ENCODE assay signal across 17 cellular contexts in the genomic region with DNA sequence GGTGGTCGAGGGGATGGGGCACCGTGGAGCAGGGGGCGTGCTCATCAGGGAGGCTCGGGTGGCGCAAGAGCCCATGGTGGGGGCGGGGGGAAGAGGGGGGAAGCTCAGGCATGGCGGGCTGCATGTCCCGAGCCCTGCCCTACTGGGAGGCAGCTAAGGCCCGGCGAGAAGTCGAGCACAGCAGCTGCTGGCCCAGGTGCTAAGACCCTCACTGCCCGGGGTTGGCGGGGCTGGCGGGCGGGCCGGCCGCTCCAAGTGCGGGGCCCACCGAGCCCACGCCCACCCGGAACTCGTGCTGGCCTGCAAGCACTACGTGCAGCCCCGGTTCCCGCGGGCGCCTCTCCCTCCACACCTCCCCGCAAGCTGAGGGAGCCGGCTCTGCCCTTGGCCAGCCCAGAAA. TPM values are rescaled to one million over a fixed set of nuclear protein-coding genes. Genes with fewer than 3 reads are reported as not detected.
A peak's percentile ranks its signal among the peaks of the same experiment; 100 is the strongest.
DNase-seq lines count a peak whose midpoint lies in the region; ATAC-seq, FAIRE-seq and TF ChIP-seq lines count a peak whose summit lies in the region.
"Had no signal": no experiment of that assay in that cellular context is flagged by ENCODE, and none has a peak within 500 bp of the region (broad histone marks: within the 10 kb centered on the region; RNA-seq: fewer than 3 reads in every experiment).

No MANE protein-coding gene starts in this region.

- no peak for TF ChIP-seq EP300 in K562 (IDR thresholded peaks at IDR 0.05; ENCODE audit: low read length)

- intact Hi-C loops in K562 (cut with micrococcal nuclease): no loop called here

- in situ Hi-C loops in K562 (cut with MboI): loop anchor here (25.0 kb wide), 1 partner anchor 1361 kb away; no protein-coding TSS in a partner anchor

- CTCF ChIA-PET in K562 (lab: Yijun Ruan, JAX; ENCODE audit: low intra/inter-chr PET ratio): no interaction called here

- no peaks in the 10 kb centered on the region for H3K27me3 Mint-ChIP-seq in mesothelial cell of epicardium (ENCODE audit: low read depth)

- H3K4me3 ChIP-seq in BLaER1 (no peak overlapping the region), DND-41 (ENCODE audit: low read depth in 1 of 2, low read length in 2 of 2) (no peak overlapping the region), K562 (no peak overlapping the region)
- H3K4me3 ChIP-seq: GM23248 had no signal

- H3K9ac ChIP-seq in BLaER1 (no peak overlapping the region), DND-41 (ENCODE audit: low read depth, low read length) (no peak overlapping the region), K562 (ENCODE audit: insufficient read depth in 1 of 2, low read depth in 2 of 2, low read length in 2 of 2) (no peak overlapping the region)
- H3K9ac ChIP-seq: GM23248 had no signal

- H3K36me3 Mint-ChIP-seq in mesothelial cell of epicardium: no peaks in the 10 kb centered on the region
- H3K36me3 Mint-ChIP-seq: CD4-positive, alpha-beta memory T cell had no signal

- no peak for DNase-seq in DND-41
- no peak for DNase-seq in K562 (ENCODE audit: extremely low read depth in 1 of 4, low spot score in 3 of 4)
- DNase-seq in NCI-H187 (lab: John Stamatoyannopoulos, UW): no peak
- DNase-seq in mesothelial cell of epicardium (ENCODE audit: low spot score in 2 of 2, unreplicated experiment in 2 of 2): no peak
- DNase-seq in H4 (ENCODE audit: low spot score): no peak
- DNase-seq: C1 segment of cervical spinal cord; Calu3; CD4-positive, alpha-beta memory T cell; COR-L47; DMS53; DMS79 treated with DMSO at 0.1 percent for 48 hours; GM23248; H9 had no signal

- no peaks in the 10 kb centered on the region for H3K9me1 ChIP-seq in K562 (ENCODE audit: control insufficient read depth, insufficient read depth, low read length)

- TF ChIP-seq CTCF in DND-41 (IDR thresholded peaks at IDR 0.05; ENCODE audit: borderline replicate concordance, extremely low read depth, low read length, poor library complexity, severe bottlenecking): no peak
- no peak for TF ChIP-seq CTCF in K562 (IDR thresholded peaks at IDR 0.05 in 2 of 3, conservative IDR thresholded peaks at IDR 0.05 in 1 of 3; ENCODE audit: insufficient read depth in 2 of 3, low read depth in 1 of 3, low read length in 3 of 3)
- TF ChIP-seq CTCF in mesothelial cell of epicardium (IDR thresholded peaks at IDR 0.05; ENCODE audit: unreplicated experiment): no peak

- TF ChIP-seq RAD21 in K562 (CRISPR knock-in tag; conservative IDR thresholded peaks at IDR 0.05 in 1 of 2, IDR thresholded peaks at IDR 0.05 in 1 of 2): no peak

- H3K27ac Mint-ChIP-seq in mesothelial cell of epicardium: no peak overlapping the region
- H3K27ac Mint-ChIP-seq: CD4-positive, alpha-beta memory T cell; H9 had no signal

- H3K4me2 ChIP-seq in BLaER1 (peak overlapping the region; percentile 72), DND-41 (ENCODE audit: insufficient read depth, low read length) (no peak overlapping the region), K562 (ENCODE audit: insufficient read depth, low read length) (no peak overlapping the region)

- H3K4me1 ChIP-seq in BLaER1 (peaks cover 23% of the 10 kb centered on the region), DND-41 (ENCODE audit: insufficient read depth, low read length) (no peaks in the 10 kb centered on the region), K562 (replicated peaks in 1 of 2; ENCODE audit: control insufficient read depth in 2 of 2, insufficient read depth in 2 of 2, low read length in 2 of 2) (peaks cover 0 to 6% of the 10 kb centered on the region in 2 experiments; a peak in 2 of 5 replicates)

- POLR2A ChIA-PET in K562 (lab: Yijun Ruan, JAX): no interaction called here

- ATAC-seq in DND-41 (ENCODE audit: insufficient read depth, low read depth): 0 out of 3 replicates have a peak, but pooled peaks have one; percentile 9
- no peak for ATAC-seq in K562

- FAIRE-seq in K562 (lab: Jason Lieb, UNC): no peak
- FAIRE-seq: G401.6, GM12892, H1 had no signal

- H3K4me1 Mint-ChIP-seq in mesothelial cell of epicardium: no peaks in the 10 kb centered on the region
- H3K4me1 Mint-ChIP-seq: CD4-positive, alpha-beta memory T cell; H9 had no signal

- 58% methylated on average over 6 of the region's 29 CpGs for WGBS in K562 (ENCODE audit: insufficient coverage, low coverage, missing lambda C conversion rate)

- H3K36me3 ChIP-seq in BLaER1 (no peaks in the 10 kb centered on the region), DND-41 (ENCODE audit: insufficient read depth, low read length) (no peaks in the 10 kb centered on the region), K562 (ENCODE audit: control insufficient read depth, insufficient read depth, low read length) (no peaks in the 10 kb centered on the region)

- H2AFZ ChIP-seq in DND-41 (ENCODE audit: low read depth, low read length) (no peak overlapping the region), K562 (ENCODE audit: low read depth, low read length) (no peak overlapping the region)
- H2AFZ ChIP-seq: GM23248 had no signal

- H3K9me3 ChIP-seq in BLaER1: peaks cover 10% of the 10 kb centered on the region; the same call in 1 of the 2 replicates
- H3K9me3 ChIP-seq in DND-41 (ENCODE audit: insufficient read depth, low read length, severe bottlenecking): no peaks in the 10 kb centered on the region
- H3K9me3 ChIP-seq in K562 (replicated peaks; ENCODE audit: control insufficient read depth, insufficient read depth, low read depth, low read length): no peaks in the 10 kb centered on the region

- H3K9me3 Mint-ChIP-seq in mesothelial cell of epicardium: peaks cover 4% of the 10 kb centered on the region

- no peaks in the 10 kb centered on the region for H3K79me2 ChIP-seq in DND-41 (ENCODE audit: insufficient read depth, low read length)
- H3K79me2 ChIP-seq in K562 (ENCODE audit: control insufficient read depth, insufficient read depth, low read length): no peaks in the 10 kb centered on the region

- H4K20me1 ChIP-seq in BLaER1 (no peaks in the 10 kb centered on the region), DND-41 (ENCODE audit: insufficient read depth, low read length) (no peaks in the 10 kb centered on the region), K562 (replicated peaks; ENCODE audit: control insufficient read depth, insufficient read depth, low read length) (no peaks in the 10 kb centered on the region)

- no peak overlapping the region for H3K4me3 Mint-ChIP-seq in mesothelial cell of epicardium
- H3K4me3 Mint-ChIP-seq: CD4-positive, alpha-beta memory T cell; H9 had no signal

- no TSS peak for BruUV-seq in K562 (replicated peaks; lab: Mats Ljungman, UMichigan)

- H3K27me3 ChIP-seq in BLaER1 (no peaks in the 10 kb centered on the region), DND-41 (ENCODE audit: insufficient read depth, low read length, poor library complexity) (peaks cover 4% of the 10 kb centered on the region), K562 (ENCODE audit: control insufficient read depth in 2 of 2, insufficient read depth in 2 of 2, low read length in 2 of 2) (no peaks in the 10 kb centered on the region)

- TF ChIP-seq POLR2A in K562 (conservative IDR thresholded peaks at IDR 0.05): no peak

- no peak overlapping the region for H3K27ac ChIP-seq in BLaER1
- no peak overlapping the region for H3K27ac ChIP-seq in DND-41 (ENCODE audit: low read length)
- no peak overlapping the region for H3K27ac ChIP-seq in K562 (ENCODE audit: extremely low read depth, low read depth, low read length)
- H3K27ac ChIP-seq: GM23248 had no signal

TF ChIP-seq in K562, 482 proteins besides CTCF, POLR2A, EP300 and RAD21 (continues in another document):
- TF ChIP-seq TRIM25 (IDR thresholded peaks at IDR 0.05; ENCODE audit: borderline replicate concordance): no peak
- no peak for TF ChIP-seq SIN3B (IDR thresholded peaks at IDR 0.05; ENCODE audit: low read depth)

RNA-seq across cellular contexts. Expression of gene FAM171A1, which starts 55.0 kb away (rescaled TPM):
- 1.8 and 5.6 TPM in 2 replicates for total RNA-seq in K562 (2011; cell fraction: chromatin; rRNA removed; ENCODE audit: low replicate concordance)
- 2.9 and 5.2 TPM in 2 replicates for total RNA-seq in K562 (2011; cell fraction: nucleolus; rRNA removed)
- 3.8 and 6.3 TPM in 2 replicates for total RNA-seq in K562 (2011; cell fraction: nucleoplasm; rRNA removed)
- 4.5 and 5.2 TPM in 2 replicates for total RNA-seq in K562 (2014; rRNA removed)
- 2.8 and 3.3 TPM in 2 replicates for total RNA-seq in K562 (2014; rRNA removed; fragmentation: Illumina TruSeq; extraction: Trizol)
- 4.5 and 4.8 TPM in 2 replicates for total RNA-seq in K562 (2015; rRNA removed; fragmentation: Illumina TruSeq; extraction: Trizol)
- 7.7 and 8.2 TPM in 2 replicates for total RNA-seq in K562 (2021)
- 7.8 and 14.2 TPM in 2 replicates for polyA plus RNA-seq in K562 (2011; rRNA removed)
- 10.2 and 16.3 TPM in 2 replicates for polyA plus RNA-seq in K562 (2011; cell fraction: cytosol; rRNA removed)
- polyA plus RNA-seq in K562 (2011; cell fraction: nucleus; rRNA removed): 6.8 and 8.9 TPM in 2 replicates
- polyA plus RNA-seq in K562 (2012): 9.1 and 10.0 TPM in 2 replicates
- 6.9 and 7.3 TPM in 2 replicates for polyA plus RNA-seq in K562 (2014; fragmentation: Illumina TruSeq; extraction: Trizol)
- polyA plus RNA-seq in K562 (2014; fragmentation: Nextera tagmentation; extraction: Ambion mirVana): under 1 TPM; 0.51 to 0.94 TPM
- polyA plus RNA-seq in K562 (2014; rRNA removed): 5.3 and 5.7 TPM in 2 replicates
- polyA minus RNA-seq in K562 (2011; rRNA and poly(A)+ RNA removed): 7.6 and 11.3 TPM in 2 replicates
- 7.3 and 11.0 TPM in 2 replicates for polyA minus RNA-seq in K562 (2011; cell fraction: cytosol; rRNA and poly(A)+ RNA removed)
- 2.8 and 3.8 TPM in 2 replicates for polyA minus RNA-seq in K562 (2011; cell fraction: nucleus; rRNA and poly(A)+ RNA removed)
- 70.7 to 75.3 TPM (median 73.6 TPM) in 3 replicates for total RNA-seq in mesothelial cell of epicardium
- total RNA-seq in H4 (2014; rRNA removed; shearing (Covaris generic)): 12.1 and 14.8 TPM in 2 replicates
